ENCODE assay signal across 1 cellular context in the genomic region with DNA sequence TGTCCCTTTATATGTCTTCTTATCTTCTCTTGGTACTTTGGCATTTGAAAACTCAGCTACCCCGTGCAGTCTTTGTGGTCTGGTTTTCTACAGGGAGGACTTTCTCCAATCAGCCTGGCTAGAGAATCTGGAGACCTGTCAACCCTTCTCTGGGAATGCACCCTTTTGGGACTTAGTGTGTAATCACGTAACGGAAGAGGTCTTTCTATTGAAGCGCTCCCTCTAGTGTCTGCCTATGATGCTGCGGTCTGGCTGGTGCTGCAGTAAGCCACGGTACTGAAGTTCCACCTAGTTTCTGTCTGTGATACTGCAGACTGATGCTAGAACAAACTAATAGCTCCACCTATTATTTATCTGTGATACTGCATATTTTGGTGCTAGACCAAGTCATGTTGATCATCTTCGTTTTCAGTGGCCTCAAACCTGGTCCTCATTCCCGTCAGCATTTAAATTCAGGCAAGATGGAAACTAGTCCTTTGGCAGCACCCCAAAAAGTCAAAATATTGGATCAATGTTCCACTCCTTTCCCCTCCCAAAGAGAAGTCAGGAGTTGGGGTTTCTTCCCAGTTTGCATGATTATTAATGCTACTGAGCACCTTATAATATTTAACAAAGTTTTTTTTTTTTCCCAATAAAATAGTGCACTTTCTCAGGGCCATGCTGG.
TF ChIP-seq lines count a peak whose summit lies in the region.

No MANE protein-coding gene starts in this region.

TF ChIP-seq in GM12878, 131 proteins besides CTCF, POLR2A, EP300 and RAD21 (continues in another document):
- TF ChIP-seq, protein P1, sequence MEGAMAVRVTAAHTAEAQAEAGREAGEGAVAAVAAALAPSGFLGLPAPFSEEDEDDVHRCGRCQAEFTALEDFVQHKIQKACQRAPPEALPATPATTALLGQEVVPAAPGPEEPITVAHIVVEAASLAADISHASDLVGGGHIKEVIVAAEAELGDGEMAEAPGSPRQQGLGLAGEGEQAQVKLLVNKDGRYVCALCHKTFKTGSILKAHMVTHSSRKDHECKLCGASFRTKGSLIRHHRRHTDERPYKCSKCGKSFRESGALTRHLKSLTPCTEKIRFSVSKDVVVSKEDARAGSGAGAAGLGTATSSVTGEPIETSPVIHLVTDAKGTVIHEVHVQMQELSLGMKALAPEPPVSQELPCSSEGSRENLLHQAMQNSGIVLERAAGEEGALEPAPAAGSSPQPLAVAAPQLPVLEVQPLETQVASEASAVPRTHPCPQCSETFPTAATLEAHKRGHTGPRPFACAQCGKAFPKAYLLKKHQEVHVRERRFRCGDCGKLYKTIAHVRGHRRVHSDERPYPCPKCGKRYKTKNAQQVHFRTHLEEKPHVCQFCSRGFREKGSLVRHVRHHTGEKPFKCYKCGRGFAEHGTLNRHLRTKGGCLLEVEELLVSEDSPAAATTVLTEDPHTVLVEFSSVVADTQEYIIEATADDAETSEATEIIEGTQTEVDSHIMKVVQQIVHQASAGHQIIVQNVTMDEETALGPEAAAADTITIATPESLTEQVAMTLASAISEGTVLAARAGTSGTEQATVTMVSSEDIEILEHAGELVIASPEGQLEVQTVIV (IDR thresholded peaks at IDR 0.05; ENCODE audit: borderline replicate concordance, partially characterized antibody), result no peak
- TF ChIP-seq, protein P2, sequence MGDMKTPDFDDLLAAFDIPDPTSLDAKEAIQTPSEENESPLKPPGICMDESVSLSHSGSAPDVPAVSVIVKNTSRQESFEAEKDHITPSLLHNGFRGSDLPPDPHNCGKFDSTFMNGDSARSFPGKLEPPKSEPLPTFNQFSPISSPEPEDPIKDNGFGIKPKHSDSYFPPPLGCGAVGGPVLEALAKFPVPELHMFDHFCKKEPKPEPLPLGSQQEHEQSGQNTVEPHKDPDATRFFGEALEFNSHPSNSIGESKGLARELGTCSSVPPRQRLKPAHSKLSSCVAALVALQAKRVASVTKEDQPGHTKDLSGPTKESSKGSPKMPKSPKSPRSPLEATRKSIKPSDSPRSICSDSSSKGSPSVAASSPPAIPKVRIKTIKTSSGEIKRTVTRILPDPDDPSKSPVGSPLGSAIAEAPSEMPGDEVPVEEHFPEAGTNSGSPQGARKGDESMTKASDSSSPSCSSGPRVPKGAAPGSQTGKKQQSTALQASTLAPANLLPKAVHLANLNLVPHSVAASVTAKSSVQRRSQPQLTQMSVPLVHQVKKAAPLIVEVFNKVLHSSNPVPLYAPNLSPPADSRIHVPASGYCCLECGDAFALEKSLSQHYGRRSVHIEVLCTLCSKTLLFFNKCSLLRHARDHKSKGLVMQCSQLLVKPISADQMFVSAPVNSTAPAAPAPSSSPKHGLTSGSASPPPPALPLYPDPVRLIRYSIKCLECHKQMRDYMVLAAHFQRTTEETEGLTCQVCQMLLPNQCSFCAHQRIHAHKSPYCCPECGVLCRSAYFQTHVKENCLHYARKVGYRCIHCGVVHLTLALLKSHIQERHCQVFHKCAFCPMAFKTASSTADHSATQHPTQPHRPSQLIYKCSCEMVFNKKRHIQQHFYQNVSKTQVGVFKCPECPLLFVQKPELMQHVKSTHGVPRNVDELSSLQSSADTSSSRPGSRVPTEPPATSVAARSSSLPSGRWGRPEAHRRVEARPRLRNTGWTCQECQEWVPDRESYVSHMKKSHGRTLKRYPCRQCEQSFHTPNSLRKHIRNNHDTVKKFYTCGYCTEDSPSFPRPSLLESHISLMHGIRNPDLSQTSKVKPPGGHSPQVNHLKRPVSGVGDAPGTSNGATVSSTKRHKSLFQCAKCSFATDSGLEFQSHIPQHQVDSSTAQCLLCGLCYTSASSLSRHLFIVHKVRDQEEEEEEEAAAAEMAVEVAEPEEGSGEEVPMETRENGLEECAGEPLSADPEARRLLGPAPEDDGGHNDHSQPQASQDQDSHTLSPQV (IDR thresholded peaks at IDR 0.05), result peak; percentile 83; the same call in 1 of the 2 replicates
- TF ChIP-seq YY1 (IDR thresholded peaks at IDR 0.05; ENCODE audit: low read depth, low read length) (peak; percentile 74), CBFB (IDR thresholded peaks at IDR 0.05; ENCODE audit: low read depth) (peak; percentile 82), IKZF1 (conservative IDR thresholded peaks at IDR 0.05) (peak; percentile 41; the same call in 1 of the 2 replicates), ATF7 (IDR thresholded peaks at IDR 0.05; ENCODE audit: low read depth) (peak; percentile 52), TCF3 (IDR thresholded peaks at IDR 0.05; ENCODE audit: borderline replicate concordance, insufficient read depth, low read depth, low read length) (no peak), WRNIP1 (IDR thresholded peaks at IDR 0.05; ENCODE audit: borderline replicate concordance, low read depth, low read length) (peak; percentile 91; the same call in 1 of the 2 replicates), FOXK2 (IDR thresholded peaks at IDR 0.05) (peak; percentile 14; the same call in 1 of the 2 replicates), SREBF2 (IDR thresholded peaks at IDR 0.05; ENCODE audit: low read length) (no peak), RBBP5 (conservative IDR thresholded peaks at IDR 0.05) (no peak), RCOR1 (conservative IDR thresholded peaks at IDR 0.05; ENCODE audit: low read depth, low read length) (no peak), SMARCA5 (IDR thresholded peaks at IDR 0.05) (peak; percentile 96), SMAD5 (IDR thresholded peaks at IDR 0.05; ENCODE audit: low read depth) (no peak), LARP7 (IDR thresholded peaks at IDR 0.05) (no peak; the same call in 1 of the 2 replicates), BMI1 (IDR thresholded peaks at IDR 0.05; ENCODE audit: borderline replicate concordance) (no peak), SPI1 (IDR thresholded peaks at IDR 0.05; ENCODE audit: borderline replicate concordance, insufficient read depth, low read depth, low read length) (no peak), IRF4 (IDR thresholded peaks at IDR 0.05; ENCODE audit: low read depth, low read length) (0 out of 2 replicates have a peak, but pooled peaks have one; percentile 62), IKZF2 (IDR thresholded peaks at IDR 0.05) (peak in 1 of 2 experiments; percentile 25; a peak in 1 of 4 replicates), RUNX3 (IDR thresholded peaks at IDR 0.05; ENCODE audit: low read length) (peak; percentile 95), ZSCAN29 (IDR thresholded peaks at IDR 0.05) (no peak), ZZZ3 (IDR thresholded peaks at IDR 0.05; ENCODE audit: control insufficient read depth, insufficient read length, low read depth) (no peak), RFX5 (IDR thresholded peaks at IDR 0.05; ENCODE audit: low read depth, low read length) (no peak), NR2C1 (IDR thresholded peaks at IDR 0.05) (no peak), SP1 (IDR thresholded peaks at IDR 0.05; ENCODE audit: low read depth, low read length) (no peak), HCFC1 (IDR thresholded peaks at IDR 0.05; ENCODE audit: low read length) (no peak; the same call in 1 of the 2 replicates), CBX3 (IDR thresholded peaks at IDR 0.05; ENCODE audit: borderline replicate concordance, low read depth) (no peak), SMAD1 (IDR thresholded peaks at IDR 0.05; ENCODE audit: low read depth, partially characterized antibody) (no peak), STAT1 (conservative IDR thresholded peaks at IDR 0.05) (no peak), ZNF622 (IDR thresholded peaks at IDR 0.05) (no peak), SUZ12 (IDR thresholded peaks at IDR 0.05; ENCODE audit: unreplicated experiment) (no peak), RB1 (IDR thresholded peaks at IDR 0.05; ENCODE audit: borderline replicate concordance) (0 out of 2 replicates have a peak, but pooled peaks have one; percentile 45), MEF2A (IDR thresholded peaks at IDR 0.05; ENCODE audit: insufficient read depth, low read depth, low read length) (no peak), JUND (IDR thresholded peaks at IDR 0.05; ENCODE audit: low read depth, low read length) (no peak)
- TF ChIP-seq, protein P3, sequence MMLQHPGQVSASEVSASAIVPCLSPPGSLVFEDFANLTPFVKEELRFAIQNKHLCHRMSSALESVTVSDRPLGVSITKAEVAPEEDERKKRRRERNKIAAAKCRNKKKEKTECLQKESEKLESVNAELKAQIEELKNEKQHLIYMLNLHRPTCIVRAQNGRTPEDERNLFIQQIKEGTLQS (IDR thresholded peaks at IDR 0.05; ENCODE audit: borderline replicate concordance, extremely low read depth, low read depth, low read length), result no peak
- TF ChIP-seq, protein P4, sequence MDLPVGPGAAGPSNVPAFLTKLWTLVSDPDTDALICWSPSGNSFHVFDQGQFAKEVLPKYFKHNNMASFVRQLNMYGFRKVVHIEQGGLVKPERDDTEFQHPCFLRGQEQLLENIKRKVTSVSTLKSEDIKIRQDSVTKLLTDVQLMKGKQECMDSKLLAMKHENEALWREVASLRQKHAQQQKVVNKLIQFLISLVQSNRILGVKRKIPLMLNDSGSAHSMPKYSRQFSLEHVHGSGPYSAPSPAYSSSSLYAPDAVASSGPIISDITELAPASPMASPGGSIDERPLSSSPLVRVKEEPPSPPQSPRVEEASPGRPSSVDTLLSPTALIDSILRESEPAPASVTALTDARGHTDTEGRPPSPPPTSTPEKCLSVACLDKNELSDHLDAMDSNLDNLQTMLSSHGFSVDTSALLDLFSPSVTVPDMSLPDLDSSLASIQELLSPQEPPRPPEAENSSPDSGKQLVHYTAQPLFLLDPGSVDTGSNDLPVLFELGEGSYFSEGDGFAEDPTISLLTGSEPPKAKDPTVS (IDR thresholded peaks at IDR 0.05; ENCODE audit: low read depth, low read length), result no peak
- TF ChIP-seq, protein P5, sequence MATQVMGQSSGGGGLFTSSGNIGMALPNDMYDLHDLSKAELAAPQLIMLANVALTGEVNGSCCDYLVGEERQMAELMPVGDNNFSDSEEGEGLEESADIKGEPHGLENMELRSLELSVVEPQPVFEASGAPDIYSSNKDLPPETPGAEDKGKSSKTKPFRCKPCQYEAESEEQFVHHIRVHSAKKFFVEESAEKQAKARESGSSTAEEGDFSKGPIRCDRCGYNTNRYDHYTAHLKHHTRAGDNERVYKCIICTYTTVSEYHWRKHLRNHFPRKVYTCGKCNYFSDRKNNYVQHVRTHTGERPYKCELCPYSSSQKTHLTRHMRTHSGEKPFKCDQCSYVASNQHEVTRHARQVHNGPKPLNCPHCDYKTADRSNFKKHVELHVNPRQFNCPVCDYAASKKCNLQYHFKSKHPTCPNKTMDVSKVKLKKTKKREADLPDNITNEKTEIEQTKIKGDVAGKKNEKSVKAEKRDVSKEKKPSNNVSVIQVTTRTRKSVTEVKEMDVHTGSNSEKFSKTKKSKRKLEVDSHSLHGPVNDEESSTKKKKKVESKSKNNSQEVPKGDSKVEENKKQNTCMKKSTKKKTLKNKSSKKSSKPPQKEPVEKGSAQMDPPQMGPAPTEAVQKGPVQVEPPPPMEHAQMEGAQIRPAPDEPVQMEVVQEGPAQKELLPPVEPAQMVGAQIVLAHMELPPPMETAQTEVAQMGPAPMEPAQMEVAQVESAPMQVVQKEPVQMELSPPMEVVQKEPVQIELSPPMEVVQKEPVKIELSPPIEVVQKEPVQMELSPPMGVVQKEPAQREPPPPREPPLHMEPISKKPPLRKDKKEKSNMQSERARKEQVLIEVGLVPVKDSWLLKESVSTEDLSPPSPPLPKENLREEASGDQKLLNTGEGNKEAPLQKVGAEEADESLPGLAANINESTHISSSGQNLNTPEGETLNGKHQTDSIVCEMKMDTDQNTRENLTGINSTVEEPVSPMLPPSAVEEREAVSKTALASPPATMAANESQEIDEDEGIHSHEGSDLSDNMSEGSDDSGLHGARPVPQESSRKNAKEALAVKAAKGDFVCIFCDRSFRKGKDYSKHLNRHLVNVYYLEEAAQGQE (IDR thresholded peaks at IDR 0.05; ENCODE audit: low read depth, low read length), result no peak
- TF ChIP-seq, protein P6, sequence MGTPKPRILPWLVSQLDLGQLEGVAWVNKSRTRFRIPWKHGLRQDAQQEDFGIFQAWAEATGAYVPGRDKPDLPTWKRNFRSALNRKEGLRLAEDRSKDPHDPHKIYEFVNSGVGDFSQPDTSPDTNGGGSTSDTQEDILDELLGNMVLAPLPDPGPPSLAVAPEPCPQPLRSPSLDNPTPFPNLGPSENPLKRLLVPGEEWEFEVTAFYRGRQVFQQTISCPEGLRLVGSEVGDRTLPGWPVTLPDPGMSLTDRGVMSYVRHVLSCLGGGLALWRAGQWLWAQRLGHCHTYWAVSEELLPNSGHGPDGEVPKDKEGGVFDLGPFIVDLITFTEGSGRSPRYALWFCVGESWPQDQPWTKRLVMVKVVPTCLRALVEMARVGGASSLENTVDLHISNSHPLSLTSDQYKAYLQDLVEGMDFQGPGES (IDR thresholded peaks at IDR 0.05), result no peak
- TF ChIP-seq, protein P7, sequence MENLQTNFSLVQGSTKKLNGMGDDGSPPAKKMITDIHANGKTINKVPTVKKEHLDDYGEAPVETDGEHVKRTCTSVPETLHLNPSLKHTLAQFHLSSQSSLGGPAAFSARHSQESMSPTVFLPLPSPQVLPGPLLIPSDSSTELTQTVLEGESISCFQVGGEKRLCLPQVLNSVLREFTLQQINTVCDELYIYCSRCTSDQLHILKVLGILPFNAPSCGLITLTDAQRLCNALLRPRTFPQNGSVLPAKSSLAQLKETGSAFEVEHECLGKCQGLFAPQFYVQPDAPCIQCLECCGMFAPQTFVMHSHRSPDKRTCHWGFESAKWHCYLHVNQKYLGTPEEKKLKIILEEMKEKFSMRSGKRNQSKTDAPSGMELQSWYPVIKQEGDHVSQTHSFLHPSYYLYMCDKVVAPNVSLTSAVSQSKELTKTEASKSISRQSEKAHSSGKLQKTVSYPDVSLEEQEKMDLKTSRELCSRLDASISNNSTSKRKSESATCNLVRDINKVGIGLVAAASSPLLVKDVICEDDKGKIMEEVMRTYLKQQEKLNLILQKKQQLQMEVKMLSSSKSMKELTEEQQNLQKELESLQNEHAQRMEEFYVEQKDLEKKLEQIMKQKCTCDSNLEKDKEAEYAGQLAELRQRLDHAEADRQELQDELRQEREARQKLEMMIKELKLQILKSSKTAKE (IDR thresholded peaks at IDR 0.05; ENCODE audit: low read depth, poor library complexity, severe bottlenecking), result peak; percentile 71
- TF ChIP-seq, protein P8, sequence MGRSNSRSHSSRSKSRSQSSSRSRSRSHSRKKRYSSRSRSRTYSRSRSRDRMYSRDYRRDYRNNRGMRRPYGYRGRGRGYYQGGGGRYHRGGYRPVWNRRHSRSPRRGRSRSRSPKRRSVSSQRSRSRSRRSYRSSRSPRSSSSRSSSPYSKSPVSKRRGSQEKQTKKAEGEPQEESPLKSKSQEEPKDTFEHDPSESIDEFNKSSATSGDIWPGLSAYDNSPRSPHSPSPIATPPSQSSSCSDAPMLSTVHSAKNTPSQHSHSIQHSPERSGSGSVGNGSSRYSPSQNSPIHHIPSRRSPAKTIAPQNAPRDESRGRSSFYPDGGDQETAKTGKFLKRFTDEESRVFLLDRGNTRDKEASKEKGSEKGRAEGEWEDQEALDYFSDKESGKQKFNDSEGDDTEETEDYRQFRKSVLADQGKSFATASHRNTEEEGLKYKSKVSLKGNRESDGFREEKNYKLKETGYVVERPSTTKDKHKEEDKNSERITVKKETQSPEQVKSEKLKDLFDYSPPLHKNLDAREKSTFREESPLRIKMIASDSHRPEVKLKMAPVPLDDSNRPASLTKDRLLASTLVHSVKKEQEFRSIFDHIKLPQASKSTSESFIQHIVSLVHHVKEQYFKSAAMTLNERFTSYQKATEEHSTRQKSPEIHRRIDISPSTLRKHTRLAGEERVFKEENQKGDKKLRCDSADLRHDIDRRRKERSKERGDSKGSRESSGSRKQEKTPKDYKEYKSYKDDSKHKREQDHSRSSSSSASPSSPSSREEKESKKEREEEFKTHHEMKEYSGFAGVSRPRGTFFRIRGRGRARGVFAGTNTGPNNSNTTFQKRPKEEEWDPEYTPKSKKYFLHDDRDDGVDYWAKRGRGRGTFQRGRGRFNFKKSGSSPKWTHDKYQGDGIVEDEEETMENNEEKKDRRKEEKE (IDR thresholded peaks at IDR 0.05), result no peak
